Comparison of ENCODE assay signal across 15 cellular contexts in genomic region chr17:74632196-74632540, GRCh38. TPM values are rescaled to one million over a fixed set of nuclear protein-coding genes. Genes with fewer than 3 reads are reported as not detected.
DNase-seq lines count a peak whose midpoint lies in the region; ATAC-seq, FAIRE-seq and TF ChIP-seq lines count a peak whose summit lies in the region.
"Had no signal": no experiment of that assay in that cellular context is flagged by ENCODE, and none has a peak within 500 bp of the region (broad histone marks: within the 10 kb centered on the region; RNA-seq: fewer than 3 reads in every experiment).

No MANE protein-coding gene starts in this region.

- H3K27ac ChIP-seq in pancreas = no peak overlapping the region
- H3K27ac ChIP-seq: lower lobe of right lung had no signal

- H3K9me3 Mint-ChIP-seq in dendritic cell treated with granulocyte-macrophage colony-stimulating factor and Interleukin-4, amounts not matched to agents 40 ng/mL and 50 ng/mL, for 4 days = peaks cover 9% of the 10 kb centered on the region
- H3K9me3 Mint-ChIP-seq in progenitor cell of endocrine pancreas (ENCODE audit: low read depth) = no peaks in the 10 kb centered on the region
- H3K9me3 Mint-ChIP-seq: stimulated activated naive CD8-positive, alpha-beta T cell treated with anti-CD3 and anti-CD28 coated beads, Interleukin-15, Interleukin-2, amounts not matched to agents 100 ng/mL and 50 ng/mL, for 24 hours had no signal

- intact Hi-C loops in dendritic cell treated with granulocyte-macrophage colony-stimulating factor and Interleukin-4, amounts not matched to agents 40 ng/mL and 50 ng/mL, for 4 days (cut with micrococcal nuclease) = no loop called here
- intact Hi-C loops in pancreas (cut with DNase I) = no loop called here

- peak overlapping the region; percentile 17 for H3K4me3 Mint-ChIP-seq in dendritic cell treated with granulocyte-macrophage colony-stimulating factor and Interleukin-4, amounts not matched to agents 40 ng/mL and 50 ng/mL, for 4 days
- no peak overlapping the region for H3K4me3 Mint-ChIP-seq in progenitor cell of endocrine pancreas (ENCODE audit: low read depth)
- H3K4me3 Mint-ChIP-seq: stimulated activated naive CD8-positive, alpha-beta T cell treated with anti-CD3 and anti-CD28 coated beads, Interleukin-15, Interleukin-2, amounts not matched to agents 100 ng/mL and 50 ng/mL, for 24 hours had no signal

- in situ Hi-C loops in G401 (cut with HindIII; ENCODE audit: low sequenced_read_pairs) = no loop called here

- no peak for FAIRE-seq in pancreas (lab: Jason Lieb, UNC)

- no peak for ATAC-seq in pancreas
- ATAC-seq in HG03280 (IDR thresholded peaks at IDR 0.05; ENCODE audit: unreplicated experiment) = no peak

- peak overlapping the region; percentile 78 for H3K27ac Mint-ChIP-seq in dendritic cell treated with granulocyte-macrophage colony-stimulating factor and Interleukin-4, amounts not matched to agents 40 ng/mL and 50 ng/mL, for 4 days
- peak overlapping the region; percentile 3 for H3K27ac Mint-ChIP-seq in progenitor cell of endocrine pancreas
- H3K27ac Mint-ChIP-seq: stimulated activated naive CD8-positive, alpha-beta T cell treated with anti-CD3 and anti-CD28 coated beads, Interleukin-15, Interleukin-2, amounts not matched to agents 100 ng/mL and 50 ng/mL, for 24 hours had no signal

- H3K36me3 ChIP-seq in pancreas = no peaks in the 10 kb centered on the region
- H3K36me3 ChIP-seq: lower lobe of right lung had no signal

- H3K36me3 Mint-ChIP-seq in dendritic cell treated with granulocyte-macrophage colony-stimulating factor and Interleukin-4, amounts not matched to agents 40 ng/mL and 50 ng/mL, for 4 days (ENCODE audit: low read depth) = no peaks in the 10 kb centered on the region
- no peaks in the 10 kb centered on the region for H3K36me3 Mint-ChIP-seq in progenitor cell of endocrine pancreas (ENCODE audit: insufficient read depth)

- H3K9me3 ChIP-seq in pancreas = no peaks in the 10 kb centered on the region
- H3K9me3 ChIP-seq: lower lobe of right lung had no signal

- no peaks in the 10 kb centered on the region for H3K4me1 ChIP-seq in pancreas

- WGBS in pancreas, 2 donors = 24 to 25% methylated on average over 8 of the region's 8 CpGs

- H3K27me3 ChIP-seq in pancreas = no peaks in the 10 kb centered on the region

- no peak for TF ChIP-seq CTCF in progenitor cell of endocrine pancreas (IDR thresholded peaks at IDR 0.05; ENCODE audit: unreplicated experiment)
- TF ChIP-seq CTCF in pancreas (IDR thresholded peaks at IDR 0.05) = no peak

- DNase-seq in G401 (ENCODE audit: low spot score) (peak; percentile 58), NCI-H345 (lab: John Stamatoyannopoulos, UW) (peak; percentile 42), progenitor cell of endocrine pancreas (ENCODE audit: low spot score, unreplicated experiment) (no peak), NCI-H187 (lab: John Stamatoyannopoulos, UW) (no peak), pancreas (no peak)
- DNase-seq: activated naive CD4-positive, alpha-beta T cell treated with anti-CD3 and anti-CD28 coated beads, Interleukin-2, amount 50 U/mL, for 16 hours; lower lobe of right lung; NCI-H446; occipital lobe had no signal

- peaks cover 75% of the 10 kb centered on the region for H3K4me1 Mint-ChIP-seq in dendritic cell treated with granulocyte-macrophage colony-stimulating factor and Interleukin-4, amounts not matched to agents 40 ng/mL and 50 ng/mL, for 4 days (ENCODE audit: low read depth)
- H3K4me1 Mint-ChIP-seq in progenitor cell of endocrine pancreas (ENCODE audit: low read depth) = peaks cover 7% of the 10 kb centered on the region

- H3K27me3 Mint-ChIP-seq in dendritic cell treated with granulocyte-macrophage colony-stimulating factor and Interleukin-4, amounts not matched to agents 40 ng/mL and 50 ng/mL, for 4 days = peaks cover 30% of the 10 kb centered on the region
- H3K27me3 Mint-ChIP-seq in progenitor cell of endocrine pancreas = peaks cover 20% of the 10 kb centered on the region

- no peak overlapping the region for H3K4me3 ChIP-seq in pancreas
- H3K4me3 ChIP-seq: lower lobe of right lung, skin epidermis had no signal

RNA-seq across cellular contexts. Expression of gene CD300E, which starts 8.6 kb away (rescaled TPM):
- not detected in 2 replicates for total RNA-seq in G401 (2014; rRNA removed; shearing (Covaris generic))
- total RNA-seq in progenitor cell of endocrine pancreas (not detected in 2 replicates), pancreas (1 to 10 TPM in 1 of 6 donors, under 1 TPM in 4, not detected in 1; 0.14 to 1.3 (median 0.16) TPM)
- polyA plus RNA-seq in pancreas = under 1 TPM; 0.27 to 0.31 TPM
- total RNA-seq: Daoy had no signal

RNA-seq across cellular contexts. Expression of gene CD300LD, which starts 40.1 kb away (rescaled TPM):
- not detected in 2 replicates for total RNA-seq in G401 (2014; rRNA removed; shearing (Covaris generic))
- total RNA-seq in progenitor cell of endocrine pancreas = not detected in 2 replicates
- total RNA-seq in pancreas = not detected
- not detected for polyA plus RNA-seq in pancreas
- total RNA-seq: cardiac septum, Daoy, lower lobe of right lung, occipital lobe had no signal

Comparison
In these comparisons a context has a peak if more than half of its experiments do, and no peak if none do; other contexts are left out.
1. DNase-seq: peak in G401 (single experiment) and NCI-H345 (single experiment); none in progenitor cell of endocrine pancreas (single experiment), NCI-H187 (0 of 2) and pancreas (0 of 6).